Comparison of ENCODE assay signal across 22 cellular contexts in genomic region chr12:608921-609320, GRCh38. TPM values are rescaled to one million over a fixed set of nuclear protein-coding genes. Genes with fewer than 3 reads are reported as not detected.
DNase-seq lines count a peak whose midpoint lies in the region; ATAC-seq, FAIRE-seq and TF ChIP-seq lines count a peak whose summit lies in the region.
"Had no signal": no experiment of that assay in that cellular context is flagged by ENCODE, and none has a peak within 500 bp of the region (broad histone marks: within the 10 kb centered on the region; RNA-seq: fewer than 3 reads in every experiment).

No MANE protein-coding gene starts in this region.

- H3K9me3 Mint-ChIP-seq in chondrocyte (ENCODE audit: low read depth) = no peaks in the 10 kb centered on the region
- H3K9me3 Mint-ChIP-seq: CD8-positive, alpha-beta memory T cell had no signal

- H3K9me3 ChIP-seq in right atrium auricular region (no peaks in the 10 kb centered on the region), right cardiac atrium (ENCODE audit: control insufficient read depth, low read length) (no peaks in the 10 kb centered on the region), neutrophil (no peaks in the 10 kb centered on the region), transverse colon (no peaks in the 10 kb centered on the region)

- no peak for TF ChIP-seq EP300 in transverse colon (IDR thresholded peaks at IDR 0.05; ENCODE audit: low read depth)

- no peak for TF ChIP-seq CTCF in right atrium auricular region (IDR thresholded peaks at IDR 0.05)
- no peak for TF ChIP-seq CTCF in chondrocyte (IDR thresholded peaks at IDR 0.05)
- TF ChIP-seq CTCF in neutrophil (IDR thresholded peaks at IDR 0.05) = no peak
- no peak for TF ChIP-seq CTCF in transverse colon (IDR thresholded peaks at IDR 0.05)
- no peak for TF ChIP-seq CTCF in lower leg skin (IDR thresholded peaks at IDR 0.05)

- DNase-seq in right atrium auricular region (ENCODE audit: low spot score) = no peak
- DNase-seq in right cardiac atrium = no peak
- DNase-seq in chondrocyte (ENCODE audit: low spot score) = peak; percentile 24
- DNase-seq in urothelium cell line (ENCODE audit: low spot score) = no peak
- no peak for DNase-seq in transverse colon
- DNase-seq in Ammon's horn (ENCODE audit: low spot score) = no peak
- DNase-seq in lower leg skin (ENCODE audit: low spot score in 2 of 2) = no peak
- DNase-seq: CD8-positive, alpha-beta memory T cell; DMS 273 treated with DMSO at 0.1 percent for 48 hours; EL; H7; KG1; NCI-H1092 treated with DMSO at 0.1 percent for 48 hours; NCI-H187; NCI-H446; NCI-H748 treated with DMSO at 0.1 percent for 48 hours; PC-9 had no signal

- no peak for ATAC-seq in right cardiac atrium

- no peak overlapping the region for H3K4me3 Mint-ChIP-seq in chondrocyte (ENCODE audit: unreplicated experiment)
- H3K4me3 Mint-ChIP-seq: B cell; CD8-positive, alpha-beta memory T cell had no signal

- WGBS in right cardiac atrium = 95% methylated on average over 58 of the region's 58 CpGs
- WGBS in transverse colon (ENCODE audit: low coverage in 1 of 2), 2 donors = 85 to 97% methylated on average over 22 to 58 of the region's 58 CpGs
- WGBS in lower leg skin, 2 donors = 97% methylated on average over 53 to 58 of the region's 58 CpGs

- H3K4me1 Mint-ChIP-seq in chondrocyte (ENCODE audit: low read depth) = peaks cover 43% of the 10 kb centered on the region

- in situ Hi-C loops in transverse colon (cut with MboI; ENCODE audit: low pct_ligation_motif_present in 1 of 4, low pct_unique_long_range_greater_than_20kb in 1 of 4, low sequenced_read_pairs in 3 of 4) = no loop called here

- H3K36me3 ChIP-seq in right atrium auricular region (no peaks in the 10 kb centered on the region), neutrophil (no peaks in the 10 kb centered on the region), transverse colon (no peaks in the 10 kb centered on the region)

- peaks cover 0 to 58% of the 10 kb centered on the region in 2 donors for H3K4me1 ChIP-seq in right atrium auricular region
- H3K4me1 ChIP-seq in right cardiac atrium (ENCODE audit: control insufficient read depth, insufficient read depth, low read length) = peaks cover 17% of the 10 kb centered on the region
- peaks cover 73 to 79% of the 10 kb centered on the region in 2 experiments for H3K4me1 ChIP-seq in neutrophil (ENCODE audit: control insufficient read depth in 1 of 2, insufficient read depth in 1 of 2, low read depth in 1 of 2, low read length in 1 of 2)
- H3K4me1 ChIP-seq in transverse colon = no peaks in the 10 kb centered on the region

- peak; percentile 86 for FAIRE-seq in urothelium cell line (lab: Jason Lieb, UNC)
- FAIRE-seq: GM18507 had no signal

- H3K27ac ChIP-seq in right atrium auricular region = peak overlapping the region; percentile 53 to 63
- H3K27ac ChIP-seq in right cardiac atrium (ENCODE audit: low read length) = no peak overlapping the region
- peak overlapping the region; percentile 95 for H3K27ac ChIP-seq in neutrophil
- H3K27ac ChIP-seq in transverse colon = no peak overlapping the region
- H3K27ac ChIP-seq: PC-9 had no signal

- no peaks in the 10 kb centered on the region for H3K27me3 Mint-ChIP-seq in chondrocyte (ENCODE audit: low read depth)
- H3K27me3 Mint-ChIP-seq: B cell; CD8-positive, alpha-beta memory T cell had no signal

- H3K36me3 Mint-ChIP-seq in chondrocyte (ENCODE audit: low read depth) = no peaks in the 10 kb centered on the region

- H3K4me3 ChIP-seq in right atrium auricular region (no peak overlapping the region), right cardiac atrium (ENCODE audit: low read length) (no peak overlapping the region), neutrophil (ENCODE audit: low read depth in 1 of 2, low read length in 1 of 2) (no peak overlapping the region), transverse colon (no peak overlapping the region), lower leg skin (ENCODE audit: low read depth, poor library complexity, severe bottlenecking) (no peak overlapping the region)
- H3K4me3 ChIP-seq: PC-9 had no signal

- H3K27ac Mint-ChIP-seq in chondrocyte (ENCODE audit: unreplicated experiment) = no peak overlapping the region
- H3K27ac Mint-ChIP-seq: B cell; CD8-positive, alpha-beta memory T cell had no signal

- H3K27me3 ChIP-seq in right atrium auricular region (no peaks in the 10 kb centered on the region), right cardiac atrium (ENCODE audit: control insufficient read depth, insufficient read depth) (no peaks in the 10 kb centered on the region), neutrophil (no peaks in the 10 kb centered on the region), transverse colon (no peaks in the 10 kb centered on the region)

- intact Hi-C loops in right cardiac atrium (cut with DNase I) = loop anchor here in 1 of 4 donors (5.0 kb wide), 1 partner anchor 33 kb away; no protein-coding TSS in a partner anchor
- intact Hi-C loops in transverse colon (cut with DNase I; ENCODE audit: low total_unique reads) = no loop called here
- intact Hi-C loops in lower leg skin (cut with DNase I; ENCODE audit: low total_unique reads) = no loop called here

- TF ChIP-seq POLR2A in transverse colon (IDR thresholded peaks at IDR 0.05) (no peak), lower leg skin (IDR thresholded peaks at IDR 0.05) (no peak)

RNA-seq across cellular contexts. Expression of gene NINJ2, which starts 54.3 kb away (rescaled TPM):
- total RNA-seq in right atrium auricular region = 1 to 10 TPM; 5.4 to 8.8 TPM
- total RNA-seq in right cardiac atrium = 1 to 10 TPM; 3.6 to 7.4 (median 5.5) TPM
- 5.9 TPM for polyA plus RNA-seq in right cardiac atrium
- total RNA-seq in chondrocyte = 1.3 to 14.6 TPM (median 2.1 TPM) in 3 replicates
- 1 to 10 TPM; 1.4 to 8.0 (median 5.6) TPM for total RNA-seq in transverse colon
- total RNA-seq in lower leg skin = 10 to 100 TPM in 2 of 4 donors, 1 to 10 TPM in 2; 4.5 to 30.8 (median 11.5) TPM
- total RNA-seq: A673, MCF 10A had no signal

Comparison
In these comparisons a context has a peak if more than half of its experiments do, and no peak if none do; other contexts are left out.
1. H3K27ac ChIP-seq: peak in right atrium auricular region (2 of 2) and neutrophil (single experiment); none in right cardiac atrium (single experiment) and transverse colon (0 of 4).